Comparison of ENCODE assay signal across 12 cellular contexts in the genomic region with DNA sequence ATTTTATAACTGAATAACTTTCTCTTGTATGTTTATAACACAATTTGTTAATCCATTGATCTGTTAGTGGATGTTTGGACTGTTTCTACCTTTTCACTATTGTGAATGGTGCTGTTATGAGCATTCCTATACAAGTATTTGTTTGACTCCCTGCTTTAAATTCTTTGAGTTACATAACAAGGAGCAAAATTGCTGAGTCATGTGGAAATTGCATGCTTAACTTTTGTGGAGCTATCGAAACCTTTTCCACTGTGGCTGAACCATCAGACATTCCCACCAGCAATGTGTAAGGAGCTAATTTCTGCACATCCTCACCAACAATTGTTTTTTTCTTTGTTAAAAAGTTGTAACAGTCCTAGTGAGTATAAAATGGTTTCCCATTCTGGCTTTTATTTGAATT.
"Had no signal": no experiment of that assay in that cellular context is flagged by ENCODE, and none has a peak within 500 bp of the region (broad histone marks: within the 10 kb centered on the region; RNA-seq: fewer than 3 reads in every experiment).

No MANE protein-coding gene starts in this region.

- H3K4me1 ChIP-seq: body of pancreas, colonic mucosa, prostate gland had no signal

- H3K36me3 ChIP-seq: colonic mucosa, prostate gland, WERI-Rb-1 had no signal

- DNase-seq: activated CD4-positive, alpha-beta memory T cell treated with anti-CD3 and anti-CD28 coated beads for 36 hours; activated CD4-positive, alpha-beta T cell treated with anti-CD3 and anti-CD28 coated beads for 36 hours; activated CD8-positive, alpha-beta memory T cell treated with anti-CD3 and anti-CD28 coated beads, Interleukin-2, amount 10 ng/mL, durations not matched to agents 7 days and 5 days; activated T-cell treated with anti-CD3 and anti-CD28 coated beads, Interleukin-2, amount 50 U/mL, for 1 hour; body of pancreas; caudate nucleus; colonic mucosa; head of caudate nucleus; immature natural killer cell; stimulated activated CD4-positive, alpha-beta T cell treated with anti-CD3 and anti-CD28 coated beads, Interleukin-1b, Interleukin-23, amount 100 ng/mL, for 48 hours; WERI-Rb-1 had no signal

- H3K9me3 ChIP-seq: body of pancreas, colonic mucosa, prostate gland had no signal

- H3K4me3 ChIP-seq: body of pancreas, colonic mucosa, prostate gland had no signal

- H3K27me3 ChIP-seq: body of pancreas, colonic mucosa had no signal

- H3K27ac ChIP-seq: body of pancreas, colonic mucosa, prostate gland, WERI-Rb-1 had no signal
